Comparison of ENCODE assay signal across 24 cellular contexts in genomic region chr2:170707821-170708795, GRCh38. TPM values are rescaled to one million over a fixed set of nuclear protein-coding genes. Genes with fewer than 3 reads are reported as not detected.
DNase-seq lines count a peak whose midpoint lies in the region; ATAC-seq, FAIRE-seq and TF ChIP-seq lines count a peak whose summit lies in the region.
"Had no signal": no experiment of that assay in that cellular context is flagged by ENCODE, and none has a peak within 500 bp of the region (broad histone marks: within the 10 kb centered on the region; RNA-seq: fewer than 3 reads in every experiment).

No MANE protein-coding gene starts in this region.

- H3K4me1 Mint-ChIP-seq in nephron progenitor cell, result peaks cover 55% of the 10 kb centered on the region

- no peak overlapping the region for H3K27ac ChIP-seq in GM12878 (ENCODE audit: control insufficient read depth, insufficient read depth)
- H3K27ac ChIP-seq: esophagus squamous epithelium, thoracic aorta had no signal

- H3K36me3 Mint-ChIP-seq in nephron progenitor cell (ENCODE audit: low read depth), result peaks cover 2% of the 10 kb centered on the region
- H3K36me3 Mint-ChIP-seq: activated CD4-positive, alpha-beta memory T cell treated with anti-CD3 and anti-CD28 coated beads for 36 hours; brain; CD8-positive, alpha-beta T cell had no signal

- peak overlapping the region; percentile 67 for H3K4me3 Mint-ChIP-seq in nephron progenitor cell
- H3K4me3 Mint-ChIP-seq: activated CD4-positive, alpha-beta memory T cell treated with anti-CD3 and anti-CD28 coated beads for 36 hours; activated T-cell treated with anti-CD3 and anti-CD28 coated beads, Interleukin-2, amount 50 U/mL, for 24 hours; CD8-positive, alpha-beta T cell had no signal

- peaks cover 2% of the 10 kb centered on the region for H3K9me3 Mint-ChIP-seq in nephron progenitor cell

- WGBS in GM12878 (ENCODE audit: insufficient coverage, insufficient replicate concordance, low lambda C conversion rate, missing lambda C conversion rate), result 18% methylated on average over 16 of the region's 16 CpGs

- FAIRE-seq in GM12878 (lab: Jason Lieb, UNC), result no peak
- FAIRE-seq: islet of Langerhans had no signal

- H3K36me3 ChIP-seq in ES-I3 (ENCODE audit: insufficient read depth, low read length) (no peaks in the 10 kb centered on the region), GM12878 (ENCODE audit: control insufficient read depth in 2 of 2, insufficient read depth in 2 of 2, low read length in 1 of 2) (no peaks in the 10 kb centered on the region)
- H3K36me3 ChIP-seq: esophagus squamous epithelium, thoracic aorta had no signal

- peak overlapping the region; percentile 1; the same call in 1 of the 2 replicates for H3K9ac ChIP-seq in ES-I3 (ENCODE audit: low read depth, low read length)
- no peak overlapping the region for H3K9ac ChIP-seq in GM12878 (ENCODE audit: control insufficient read depth, insufficient read depth, low read length)

- H3K4me1 ChIP-seq in ES-I3 (ENCODE audit: insufficient read depth, low read length) (peaks cover 35% of the 10 kb centered on the region), GM12878 (ENCODE audit: control insufficient read depth, insufficient read depth, low read length) (no peaks in the 10 kb centered on the region)

- RAD21 ChIA-PET in GM12878 (lab: Charles Lee; ENCODE audit: unreplicated experiment), result interaction anchor here (0.9 kb wide), 1 partner anchor 180 kb away, joined by 3 read pairs; no protein-coding TSS in a partner anchor

- peaks cover 5 to 12% of the 10 kb centered on the region in 2 experiments for H3K27me3 ChIP-seq in GM12878 (replicated peaks in 1 of 2; ENCODE audit: control insufficient read depth in 2 of 2, insufficient read depth in 2 of 2, low read length in 1 of 2)

- TF ChIP-seq CTCF in GM12878 (IDR thresholded peaks at IDR 0.05 in 2 of 3, conservative IDR thresholded peaks at IDR 0.05 in 1 of 3; ENCODE audit: control insufficient read depth in 2 of 3, extremely low read depth in 1 of 3, insufficient read depth in 1 of 3, low read depth in 3 of 3, low read length in 3 of 3) (no peak), nephron progenitor cell (IDR thresholded peaks at IDR 0.05) (no peak)

- DNase-seq in Kasumi-1 (lab: John Stamatoyannopoulos, UW) (peak; percentile 39 to 42), GM12878 (ENCODE audit: low read depth, low spot score) (no peak), nephron progenitor cell (no peak)
- DNase-seq: activated CD4-positive, alpha-beta memory T cell treated with anti-CD3 and anti-CD28 coated beads for 36 hours; activated CD4-positive, CD25-positive, alpha-beta regulatory T cell; activated T-cell treated with anti-CD3 and anti-CD28 coated beads, Interleukin-2, amount 50 U/mL, for 24 hours; CD8-positive, alpha-beta T cell; DMS 273 treated with DMSO at 0.1 percent for 48 hours; effector CD8-positive, alpha-beta T cell; esophagus squamous epithelium; NCI-H1048; NCI-H187 treated with DMSO at 0.1 percent for 48 hours; NCI-H526 treated with DMSO at 0.1 percent for 48 hours; stimulated activated CD4-positive, alpha-beta T cell treated with anti-CD3 and anti-CD28 coated beads, Interleukin-15, amount 100 ng/mL, for 24 hours; stimulated activated naive CD8-positive, alpha-beta T cell treated with anti-CD3 and anti-CD28 coated beads, Interleukin-15, Interleukin-2, amounts not matched to agents 100 U/mL and 50 U/mL, for 24 hours; T-helper 9 cell had no signal

- TF ChIP-seq RAD21 in GM12878 (IDR thresholded peaks at IDR 0.05; ENCODE audit: insufficient read depth, low read depth, low read length), result no peak

- intact Hi-C loops in GM12878 (cut with micrococcal nuclease; ENCODE audit: unreplicated experiment), result no loop called here

- POLR2A ChIA-PET in GM12878 (lab: Charles Lee), result no interaction called here

- no peak for ATAC-seq in GM12878
- ATAC-seq in HG03097 (IDR thresholded peaks at IDR 0.05; ENCODE audit: low FRiP score, unreplicated experiment), result no peak
- ATAC-seq in GM21723 (IDR thresholded peaks at IDR 0.05; ENCODE audit: unreplicated experiment), result no peak
- ATAC-seq in HG02885 (IDR thresholded peaks at IDR 0.05; ENCODE audit: poor library complexity, unreplicated experiment), result no peak
- ATAC-seq: CD8-positive, alpha-beta T cell; stimulated activated naive CD8-positive, alpha-beta T cell treated with anti-CD3 and anti-CD28 coated beads, Interleukin-15, Interleukin-2, amounts not matched to agents 100 U/mL and 50 U/mL, for 24 hours had no signal

- CTCF ChIA-PET in GM12878 (lab: Yijun Ruan, JAX), result no interaction called here

- peaks cover 14% of the 10 kb centered on the region for H3K27me3 Mint-ChIP-seq in nephron progenitor cell (ENCODE audit: low read depth, poor library complexity)

- no peak for TF ChIP-seq POLR2A in GM12878 (IDR thresholded peaks at IDR 0.05; ENCODE audit: low read depth, low read length)

- no peak for TF ChIP-seq EP300 in GM12878 (IDR thresholded peaks at IDR 0.05; ENCODE audit: borderline replicate concordance in 1 of 2, control insufficient read depth in 1 of 2, low read depth in 2 of 2, low read length in 2 of 2)

- BruUV-seq in GM12878 (replicated peaks; lab: Mats Ljungman, UMichigan), result no TSS peak

- H3K79me2 ChIP-seq in GM12878 (ENCODE audit: control insufficient read depth, insufficient read depth, low read length), result no peaks in the 10 kb centered on the region

- in situ Hi-C loops in GM12878 (cut with MboI), result no loop called here

- peaks cover under 1% of the 10 kb centered on the region for H3K9me3 ChIP-seq in ES-I3 (ENCODE audit: control insufficient read depth, insufficient read depth, low read length)
- H3K9me3 ChIP-seq in GM12878 (replicated peaks; ENCODE audit: control insufficient read depth, insufficient read depth, low read length), result no peaks in the 10 kb centered on the region
- H3K9me3 ChIP-seq: esophagus squamous epithelium, thoracic aorta had no signal

- no peaks in the 10 kb centered on the region; the same call in 1 of the 2 replicates for H4K20me1 ChIP-seq in GM12878 (ENCODE audit: control insufficient read depth, insufficient read depth)

- H2AFZ ChIP-seq in GM12878 (ENCODE audit: control insufficient read depth, low read depth, low read length), result no peak overlapping the region

- H3K27ac Mint-ChIP-seq in nephron progenitor cell, result peak overlapping the region; percentile 36
- H3K27ac Mint-ChIP-seq: activated CD4-positive, alpha-beta memory T cell treated with anti-CD3 and anti-CD28 coated beads for 36 hours; activated T-cell treated with anti-CD3 and anti-CD28 coated beads, Interleukin-2, amount 50 U/mL, for 24 hours; brain; CD8-positive, alpha-beta T cell; progenitor cell of endocrine pancreas had no signal

- SMC1A ChIA-PET in GM12878 (lab: Charles Lee; ENCODE audit: uncharacterized antibody, unreplicated experiment), result interaction anchor here (0.9 to 1.3 kb wide), 3 partner anchors 13 to 299 kb away, joined by 3 to 4 read pairs (median 4); no protein-coding TSS in a partner anchor

- H3K4me2 ChIP-seq in GM12878 (ENCODE audit: control insufficient read depth, insufficient read depth), result no peak overlapping the region

- no peak overlapping the region for H3K4me3 ChIP-seq in GM12878
- H3K4me3 ChIP-seq: esophagus squamous epithelium, thoracic aorta had no signal

TF ChIP-seq in GM12878, 131 proteins besides CTCF, POLR2A, EP300 and RAD21:
- no peak for TF ChIP-seq NR2C1 (IDR thresholded peaks at IDR 0.05)
- no peak for TF ChIP-seq TBL1XR1 (IDR thresholded peaks at IDR 0.05; ENCODE audit: low read depth, low read length)
- TF ChIP-seq POU2F2 (IDR thresholded peaks at IDR 0.05; ENCODE audit: borderline replicate concordance, low read depth, low read length), result no peak
- TF ChIP-seq SREBF2 (IDR thresholded peaks at IDR 0.05; ENCODE audit: low read length), result no peak
- no peak for TF ChIP-seq IKZF2 (IDR thresholded peaks at IDR 0.05)
- peak; percentile 21; the same call in 1 of the 2 replicates for TF ChIP-seq SPI1 (IDR thresholded peaks at IDR 0.05; ENCODE audit: borderline replicate concordance, insufficient read depth, low read depth, low read length)
TF ChIP-seq in GM12878: peak in this region for 1.

RNA-seq across cellular contexts. Expression of gene SP5, which starts 7.0 kb away (rescaled TPM):
- not detected in 2 replicates for total RNA-seq in GM12878 (2013; cell fraction: nucleolus; rRNA removed)
- total RNA-seq in GM12878 (2014; rRNA removed), result not detected in 2 replicates
- total RNA-seq in GM12878 (2014; rRNA removed; fragmentation: Illumina TruSeq; extraction: Trizol), result not detected in 2 replicates
- total RNA-seq in GM12878 (2021), result not detected in 2 replicates
- polyA plus RNA-seq in GM12878 (2011; ENCODE audit: low read depth), result not detected
- not detected in 2 replicates for polyA plus RNA-seq in GM12878 (2011; rRNA removed)
- not detected in 2 replicates for polyA plus RNA-seq in GM12878 (2011; cell fraction: cytosol; rRNA removed)
- polyA plus RNA-seq in GM12878 (2011; cell fraction: nucleus; rRNA removed), result not detected in 2 replicates
- polyA plus RNA-seq in GM12878 (2012), result not detected in 2 replicates
- polyA plus RNA-seq in GM12878 (2014; fragmentation: Illumina TruSeq; extraction: Trizol), result not detected in 2 replicates
- not detected for polyA plus RNA-seq in GM12878 (2014; fragmentation: Nextera tagmentation; extraction: Ambion mirVana)
- polyA plus RNA-seq in GM12878 (2014; rRNA removed), result not detected in 2 replicates
- not detected for polyA plus RNA-seq in GM12878 (2016; fragmentation: Nextera tagmentation; extraction: Ambion mirVana)
- not detected in 2 replicates for polyA minus RNA-seq in GM12878 (2011; rRNA and poly(A)+ RNA removed)
- polyA minus RNA-seq in GM12878 (2011; cell fraction: cytosol; rRNA and poly(A)+ RNA removed), result not detected in 2 replicates
- polyA minus RNA-seq in GM12878 (2011; cell fraction: nucleus; rRNA and poly(A)+ RNA removed), result not detected in 2 replicates
- total RNA-seq: activated CD4-positive, alpha-beta memory T cell treated with anti-CD3 and anti-CD28 coated beads for 36 hours; CD8-positive, alpha-beta T cell; thoracic aorta had no signal

Comparison
In these comparisons a context has a peak if more than half of its experiments do, and no peak if none do; other contexts are left out.
1. DNase-seq: peak in Kasumi-1 (2 of 2); none in GM12878 (single experiment) and nephron progenitor cell (single experiment).